14 cellular contexts compared by ENCODE assay signal in the genomic region with DNA sequence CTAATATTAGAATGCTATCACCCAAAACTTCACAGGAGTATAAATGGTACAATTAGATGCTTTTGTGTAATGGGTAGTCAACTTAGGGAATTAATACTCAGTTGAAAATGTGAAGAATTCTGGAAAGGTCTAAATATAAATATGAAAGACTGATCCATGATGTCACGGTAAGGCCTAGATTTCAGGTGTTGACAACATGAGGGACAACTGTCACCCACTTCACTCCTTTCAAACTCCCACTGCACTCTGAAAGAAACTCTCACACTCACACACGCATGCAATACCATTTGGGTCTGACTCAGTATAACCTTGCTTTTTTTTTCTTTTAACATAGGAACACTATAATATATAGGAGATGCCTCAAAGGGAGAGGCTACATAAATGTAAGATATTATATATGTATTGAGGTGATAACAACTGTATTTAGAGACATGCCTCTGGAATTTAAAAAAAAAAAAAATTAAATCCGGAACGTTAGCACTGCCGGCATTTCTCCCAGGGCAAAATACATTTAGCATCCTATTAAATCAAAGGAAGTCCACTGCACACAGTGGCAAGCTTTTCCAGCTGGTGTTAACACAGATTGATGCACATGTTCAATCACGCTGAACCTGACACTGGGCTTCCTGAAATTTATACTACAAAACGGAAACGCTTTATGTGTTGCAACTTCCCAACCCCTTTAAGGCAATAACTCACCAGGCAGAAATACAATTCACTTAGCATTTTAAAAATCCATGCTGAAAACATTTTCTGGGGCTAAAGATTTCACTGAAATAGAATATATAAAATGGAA.
"Had no signal": no experiment of that assay in that cellular context is flagged by ENCODE, and none has a peak within 500 bp of the region (broad histone marks: within the 10 kb centered on the region; RNA-seq: fewer than 3 reads in every experiment).

No MANE protein-coding gene starts in this region.

- ATAC-seq: activated CD8-positive, alpha-beta memory T cell treated with anti-CD3 and anti-CD28 coated beads, Interleukin-2, amount 10 ng/mL, durations not matched to agents 7 days and 5 days; effector memory CD8-positive, alpha-beta T cell; left lobe of liver; upper lobe of right lung had no signal

- H3K27me3 ChIP-seq: upper lobe of right lung had no signal

- H3K4me1 ChIP-seq: upper lobe of right lung had no signal

- DNase-seq: activated CD4-positive, alpha-beta T cell treated with anti-CD3 and anti-CD28 coated beads, Interleukin-2, amount 50 U/mL, for 4 hours; activated CD4-positive, CD25-positive, alpha-beta regulatory T cell treated with anti-CD3 and anti-CD28 coated beads, Interleukin-2, amount 50 U/mL, for 72 hours; activated CD8-positive, alpha-beta memory T cell treated with anti-CD3 and anti-CD28 coated beads, Interleukin-2, amount 10 ng/mL, durations not matched to agents 7 days and 5 days; activated effector memory CD4-positive, alpha-beta T cell treated with anti-CD3 and anti-CD28 coated beads, Interleukin-2, amount 50 U/mL, for 16 hours; activated T-cell treated with anti-CD3 and anti-CD28 coated beads, Interleukin-2, amount 50 U/mL, for 24 hours; amygdala; cortex of kidney; effector memory CD8-positive, alpha-beta T cell; erythroblast; mesenchymal stem cell; stimulated activated CD4-positive, alpha-beta T cell treated with anti-CD3 and anti-CD28 coated beads, Interleukin-15, amount 100 ng/mL, for 24 hours; stimulated activated CD4-positive, alpha-beta T cell treated with anti-CD3 and anti-CD28 coated beads, Interleukin-4, amount 100 ng/mL, for 24 hours; upper lobe of right lung had no signal

- H3K4me3 ChIP-seq: upper lobe of right lung had no signal

- H3K27ac ChIP-seq: upper lobe of right lung had no signal

- H3K9me3 ChIP-seq: upper lobe of right lung had no signal
